In the genomic region with DNA sequence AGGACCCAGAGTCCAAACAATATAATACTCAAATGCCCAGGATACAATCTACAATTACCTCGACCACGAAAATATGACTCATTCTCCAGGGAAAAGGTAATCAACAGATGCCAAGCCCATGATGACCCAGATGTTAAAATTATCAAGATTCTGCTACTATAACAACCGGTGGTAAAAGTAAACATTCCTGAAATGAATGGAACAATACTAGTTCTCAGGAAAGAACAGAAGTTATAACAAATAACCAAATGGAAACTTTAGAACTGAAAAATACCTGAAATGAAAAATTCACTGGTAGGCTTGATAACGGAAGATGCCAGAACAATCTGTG, we compare ENCODE assay signal across 15 cellular contexts. TPM values are rescaled to one million over a fixed set of nuclear protein-coding genes. Genes with fewer than 3 reads are reported as not detected.
DNase-seq lines count a peak whose midpoint lies in the region; ATAC-seq, FAIRE-seq and TF ChIP-seq lines count a peak whose summit lies in the region.
"Had no signal": no experiment of that assay in that cellular context is flagged by ENCODE, and none has a peak within 500 bp of the region (broad histone marks: within the 10 kb centered on the region; RNA-seq: fewer than 3 reads in every experiment).

No MANE protein-coding gene starts in this region.

- H3K9ac ChIP-seq in K562 (ENCODE audit: insufficient read depth in 1 of 2, low read depth in 2 of 2, low read length in 2 of 2) = no peak overlapping the region

- no peak; the same call in 1 of the 2 replicates for TF ChIP-seq EP300 in K562 (IDR thresholded peaks at IDR 0.05; ENCODE audit: low read length)

- no peak overlapping the region for H3K27ac ChIP-seq in K562 (ENCODE audit: extremely low read depth, low read depth, low read length)
- H3K27ac ChIP-seq: heart right ventricle, tibial nerve had no signal

- ATAC-seq in K562 (no peak), HG03139 (IDR thresholded peaks at IDR 0.05; ENCODE audit: unreplicated experiment) (no peak), GM19328 (IDR thresholded peaks at IDR 0.05; ENCODE audit: unreplicated experiment) (no peak)

- TF ChIP-seq RAD21 in K562 (CRISPR knock-in tag; conservative IDR thresholded peaks at IDR 0.05 in 1 of 2, IDR thresholded peaks at IDR 0.05 in 1 of 2) = no peak

- no peaks in the 10 kb centered on the region for H3K36me3 ChIP-seq in K562 (ENCODE audit: control insufficient read depth, insufficient read depth, low read length)
- H3K36me3 ChIP-seq in kidney epithelial cell (ENCODE audit: control insufficient read depth, insufficient read depth, low read length) = no peaks in the 10 kb centered on the region
- H3K36me3 ChIP-seq: heart right ventricle, tibial nerve had no signal

- H3K4me1 ChIP-seq in K562 (replicated peaks in 1 of 2; ENCODE audit: control insufficient read depth in 2 of 2, insufficient read depth in 2 of 2, low read length in 2 of 2) = peaks cover 0 to 6% of the 10 kb centered on the region in 2 experiments; a peak in 1 of 5 replicates
- H3K4me1 ChIP-seq: heart right ventricle, tibial nerve had no signal

- FAIRE-seq in K562 (lab: Jason Lieb, UNC) = no peak
- FAIRE-seq: GM18507 had no signal

- no peak overlapping the region for H2AFZ ChIP-seq in K562 (ENCODE audit: low read depth, low read length)

- no peaks in the 10 kb centered on the region for H3K9me1 ChIP-seq in K562 (ENCODE audit: control insufficient read depth, insufficient read depth, low read length)

- POLR2A ChIA-PET in K562 (lab: Yijun Ruan, JAX) = interaction anchor here (1.2 kb wide), 1 partner anchor 8 kb away, joined by 4 read pairs; no protein-coding TSS in a partner anchor

- no peak overlapping the region for H3K4me3 ChIP-seq in K562
- H3K4me3 ChIP-seq in kidney epithelial cell (ENCODE audit: low read depth, low read length) = no peak overlapping the region
- H3K4me3 ChIP-seq: heart right ventricle, lung, tibial nerve had no signal

- CTCF ChIA-PET in K562 (lab: Yijun Ruan, JAX; ENCODE audit: low intra/inter-chr PET ratio) = no interaction called here

- H3K27me3 ChIP-seq in K562 (ENCODE audit: control insufficient read depth in 2 of 2, insufficient read depth in 2 of 2, low read length in 2 of 2) (peaks cover 9 to 11% of the 10 kb centered on the region in 2 experiments; a peak in 3 of 5 replicates), kidney epithelial cell (ENCODE audit: control insufficient read depth, insufficient read depth, low read length) (no peaks in the 10 kb centered on the region)
- H3K27me3 ChIP-seq: heart right ventricle, tibial nerve had no signal

- TF ChIP-seq POLR2A in K562 (conservative IDR thresholded peaks at IDR 0.05) = no peak

- no peaks in the 10 kb centered on the region for H3K79me2 ChIP-seq in K562 (ENCODE audit: control insufficient read depth, insufficient read depth, low read length)

- no peaks in the 10 kb centered on the region for H3K9me3 ChIP-seq in K562 (replicated peaks; ENCODE audit: control insufficient read depth, insufficient read depth, low read depth, low read length)
- H3K9me3 ChIP-seq: heart right ventricle, tibial nerve had no signal

- in situ Hi-C loops in K562 (cut with MboI) = no loop called here
- in situ Hi-C loops in G401 (cut with HindIII; ENCODE audit: low sequenced_read_pairs) = no loop called here

- BruUV-seq in K562 (replicated peaks; lab: Mats Ljungman, UMichigan) = no TSS peak

- WGBS in K562 (ENCODE audit: insufficient coverage, low coverage, missing lambda C conversion rate) = 0% methylated on average over 4 of the region's 4 CpGs

- intact Hi-C loops in K562 (cut with micrococcal nuclease) = no loop called here

- H3K4me2 ChIP-seq in K562 (ENCODE audit: insufficient read depth, low read length) = no peak overlapping the region

- TF ChIP-seq CTCF in K562 (IDR thresholded peaks at IDR 0.05 in 2 of 3, conservative IDR thresholded peaks at IDR 0.05 in 1 of 3; ENCODE audit: insufficient read depth in 2 of 3, low read depth in 1 of 3, low read length in 3 of 3) (no peak), kidney epithelial cell (IDR thresholded peaks at IDR 0.05; ENCODE audit: insufficient read depth, low read length, poor library complexity, severe bottlenecking) (no peak)

- H4K20me1 ChIP-seq in K562 (replicated peaks; ENCODE audit: control insufficient read depth, insufficient read depth, low read length) = no peaks in the 10 kb centered on the region

- DNase-seq in A172 (ENCODE audit: low spot score) (peak; percentile 79), HT1080 (ENCODE audit: low read depth) (peak; percentile 62), K562 (ENCODE audit: extremely low read depth in 1 of 4, low spot score in 3 of 4) (peak in 1 of 4 experiments; percentile 18), kidney epithelial cell (ENCODE audit: low read depth) (peak; percentile 32), GM03348 (ENCODE audit: low spot score) (no peak), G401 (ENCODE audit: low spot score) (no peak)
- DNase-seq: activated T-cell treated with anti-CD3 and anti-CD28 coated beads, Interleukin-2, amount 50 U/mL, for 24 hours; amygdala; heart right ventricle; NCI-H146 had no signal

TF ChIP-seq in K562, 482 proteins besides CTCF, POLR2A, EP300 and RAD21 (continues in another document):
- TF ChIP-seq CBFA2T3 (IDR thresholded peaks at IDR 0.05) (peak; percentile 42), JUND (IDR thresholded peaks at IDR 0.05; ENCODE audit: borderline replicate concordance, low read depth, low read length) (peak; percentile 75), JUND (tag; IDR thresholded peaks at IDR 0.05; ENCODE audit: borderline replicate concordance, low read depth, low read length) (peak; percentile 43; the same call in 1 of the 3 replicates), MCM7 (IDR thresholded peaks at IDR 0.05) (no peak), E2F6 (IDR thresholded peaks at IDR 0.05; ENCODE audit: borderline replicate concordance in 1 of 2, extremely low read depth in 1 of 2, insufficient read depth in 1 of 2, insufficient read length in 1 of 2, low read depth in 1 of 2, low read length in 1 of 2, poor library complexity in 1 of 2, severe bottlenecking in 1 of 2) (no peak), DPF2 (IDR thresholded peaks at IDR 0.05) (peak; percentile 30; the same call in 1 of the 2 replicates)

RNA-seq across cellular contexts. Expression of gene GUSB, which starts 34.1 kb away (rescaled TPM):
- 29.2 and 42.0 TPM in 2 replicates for total RNA-seq in A172 (2014; rRNA removed; shearing (Covaris generic))
- total RNA-seq in HT1080 (2014; rRNA removed; shearing (Covaris generic)) = 19.2 and 30.1 TPM in 2 replicates
- 35.3 and 41.8 TPM in 2 replicates for polyA plus RNA-seq in HT1080 (2015; cell fraction: cytosol; rRNA removed)
- polyA plus RNA-seq in HT1080 (2015; cell fraction: nucleus; rRNA removed) = 111 and 115 TPM in 2 replicates
- 200 and 412 TPM in 2 replicates for total RNA-seq in K562 (2011; cell fraction: chromatin; rRNA removed; ENCODE audit: low replicate concordance)
- total RNA-seq in K562 (2011; cell fraction: nucleolus; rRNA removed) = 373 and 423 TPM in 2 replicates
- total RNA-seq in K562 (2011; cell fraction: nucleoplasm; rRNA removed) = 234 and 282 TPM in 2 replicates
- total RNA-seq in K562 (2014; rRNA removed) = 50.2 and 52.1 TPM in 2 replicates
- total RNA-seq in K562 (2014; rRNA removed; fragmentation: Illumina TruSeq; extraction: Trizol) = 42.0 and 45.8 TPM in 2 replicates
- 57.6 and 60.1 TPM in 2 replicates for total RNA-seq in K562 (2015; rRNA removed; fragmentation: Illumina TruSeq; extraction: Trizol)
- 89.4 and 101 TPM in 2 replicates for total RNA-seq in K562 (2021)
- 71.2 and 76.6 TPM in 2 replicates for polyA plus RNA-seq in K562 (2011; rRNA removed)
- 69.7 and 117 TPM in 2 replicates for polyA plus RNA-seq in K562 (2011; cell fraction: cytosol; rRNA removed)
- 294 and 516 TPM in 2 replicates for polyA plus RNA-seq in K562 (2011; cell fraction: nucleus; rRNA removed)
- polyA plus RNA-seq in K562 (2012) = 88.4 and 131 TPM in 2 replicates
- 79.5 and 81.8 TPM in 2 replicates for polyA plus RNA-seq in K562 (2014; fragmentation: Illumina TruSeq; extraction: Trizol)
- 10 to 100 TPM; 22.7 to 24.2 TPM for polyA plus RNA-seq in K562 (2014; fragmentation: Nextera tagmentation; extraction: Ambion mirVana)
- polyA plus RNA-seq in K562 (2014; rRNA removed) = 80.9 and 102 TPM in 2 replicates
- polyA minus RNA-seq in K562 (2011; rRNA and poly(A)+ RNA removed) = 50.9 and 87.7 TPM in 2 replicates
- 43.3 and 54.1 TPM in 2 replicates for polyA minus RNA-seq in K562 (2011; cell fraction: cytosol; rRNA and poly(A)+ RNA removed)
- polyA minus RNA-seq in K562 (2011; cell fraction: nucleus; rRNA and poly(A)+ RNA removed) = 41.5 and 59.5 TPM in 2 replicates
- 18.8 and 20.5 TPM in 2 replicates for total RNA-seq in kidney epithelial cell
- total RNA-seq in G401 (2014; rRNA removed; shearing (Covaris generic)) = 62.1 and 63.7 TPM in 2 replicates

RNA-seq across cellular contexts. Expression of gene ASL, which starts 59.5 kb away (rescaled TPM):
- total RNA-seq in A172 (2014; rRNA removed; shearing (Covaris generic)) = 61.3 and 64.6 TPM in 2 replicates
- total RNA-seq in HT1080 (2014; rRNA removed; shearing (Covaris generic)) = 49.7 and 49.8 TPM in 2 replicates
- polyA plus RNA-seq in HT1080 (2015; cell fraction: cytosol; rRNA removed) = 31.5 and 36.7 TPM in 2 replicates
- polyA plus RNA-seq in HT1080 (2015; cell fraction: nucleus; rRNA removed) = 65.9 and 69.2 TPM in 2 replicates
- 69.1 and 204 TPM in 2 replicates for total RNA-seq in K562 (2011; cell fraction: chromatin; rRNA removed; ENCODE audit: low replicate concordance)
- 167 and 171 TPM in 2 replicates for total RNA-seq in K562 (2011; cell fraction: nucleolus; rRNA removed)
- 96.8 and 112 TPM in 2 replicates for total RNA-seq in K562 (2011; cell fraction: nucleoplasm; rRNA removed)
- 67.0 and 70.1 TPM in 2 replicates for total RNA-seq in K562 (2014; rRNA removed)
- 10.8 and 19.3 TPM in 2 replicates for total RNA-seq in K562 (2014; rRNA removed; fragmentation: Illumina TruSeq; extraction: Trizol)
- total RNA-seq in K562 (2015; rRNA removed; fragmentation: Illumina TruSeq; extraction: Trizol) = 27.8 and 28.7 TPM in 2 replicates
- total RNA-seq in K562 (2021) = 58.3 and 58.6 TPM in 2 replicates
- 34.6 and 41.4 TPM in 2 replicates for polyA plus RNA-seq in K562 (2011; rRNA removed)
- polyA plus RNA-seq in K562 (2011; cell fraction: cytosol; rRNA removed) = 30.9 and 78.0 TPM in 2 replicates
- polyA plus RNA-seq in K562 (2011; cell fraction: nucleus; rRNA removed) = 122 and 199 TPM in 2 replicates
- 57.1 and 57.6 TPM in 2 replicates for polyA plus RNA-seq in K562 (2012)
- 33.3 and 49.0 TPM in 2 replicates for polyA plus RNA-seq in K562 (2014; fragmentation: Illumina TruSeq; extraction: Trizol)
- polyA plus RNA-seq in K562 (2014; fragmentation: Nextera tagmentation; extraction: Ambion mirVana) = 1 to 10 TPM; 2.6 to 5.5 TPM
- 57.7 and 61.4 TPM in 2 replicates for polyA plus RNA-seq in K562 (2014; rRNA removed)
- polyA minus RNA-seq in K562 (2011; rRNA and poly(A)+ RNA removed) = 8.3 and 18.5 TPM in 2 replicates
- 13.8 and 20.6 TPM in 2 replicates for polyA minus RNA-seq in K562 (2011; cell fraction: cytosol; rRNA and poly(A)+ RNA removed)
- 29.8 and 34.1 TPM in 2 replicates for polyA minus RNA-seq in K562 (2011; cell fraction: nucleus; rRNA and poly(A)+ RNA removed)
- 51.1 and 71.7 TPM in 2 replicates for total RNA-seq in kidney epithelial cell
- total RNA-seq in G401 (2014; rRNA removed; shearing (Covaris generic)) = 58.7 and 64.5 TPM in 2 replicates

Comparison
In these comparisons a context has a peak if more than half of its experiments do, and no peak if none do; other contexts are left out.
1. DNase-seq: peak in A172 (single experiment), HT1080 (single experiment) and kidney epithelial cell (single experiment); none in GM03348 (single experiment) and G401 (single experiment).